ENCODE assay signal across 23 cellular contexts in the genomic region with DNA sequence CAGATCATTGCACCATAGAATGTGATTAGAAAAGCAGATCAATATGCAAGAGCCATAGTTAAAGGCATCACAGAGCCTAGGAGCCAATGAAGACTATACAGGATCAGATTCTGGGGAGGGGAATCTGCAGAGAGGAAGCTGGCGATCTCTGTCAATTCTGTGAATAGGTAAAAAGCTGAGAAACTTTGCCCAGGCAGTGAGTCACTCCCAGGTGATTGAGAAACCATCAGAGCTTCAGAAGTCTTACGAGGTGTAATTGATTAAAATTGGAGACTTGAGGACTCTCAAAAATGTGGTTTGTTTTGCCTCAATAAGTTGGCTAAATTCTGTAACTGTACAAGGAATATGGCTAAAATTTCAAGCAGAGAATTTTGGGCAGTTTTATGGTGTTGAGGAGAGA. TPM values are rescaled to one million over a fixed set of nuclear protein-coding genes. Genes with fewer than 3 reads are reported as not detected.
"Had no signal": no experiment of that assay in that cellular context is flagged by ENCODE, and none has a peak within 500 bp of the region (broad histone marks: within the 10 kb centered on the region; RNA-seq: fewer than 3 reads in every experiment).

No MANE protein-coding gene starts in this region.

- H3K27ac Mint-ChIP-seq: memory B cell; natural killer cell; stimulated activated naive B cell treated with anti-CD40 and anti-IgM and Interleukin-4, amounts not matched to agents 10 μg/mL and 1 μg/mL and 100 μg/mL, for 72 hours; stimulated activated naive CD8-positive, alpha-beta T cell treated with anti-CD3 and anti-CD28 coated beads, Interleukin-15, Interleukin-2, amounts not matched to agents 100 ng/mL and 50 ng/mL, for 24 hours had no signal

- H3K4me1 ChIP-seq: heart right ventricle, pancreas, right lobe of liver had no signal

- H3K36me3 ChIP-seq: heart right ventricle, neutrophil, pancreas, right lobe of liver, thoracic aorta, tibial nerve, upper lobe of left lung had no signal

- H3K27me3 ChIP-seq: heart right ventricle, pancreas, right lobe of liver, tibial nerve, upper lobe of left lung had no signal

- ATAC-seq: esophagus mucosa; heart right ventricle; natural killer cell; pancreas; right lobe of liver; stimulated activated naive B cell treated with anti-CD40 and anti-IgM and Interleukin-4, amounts not matched to agents 10 μg/mL and 1 μg/mL and 100 μg/mL, for 72 hours had no signal

- H3K27ac ChIP-seq: epithelial cell of prostate, heart right ventricle, neutrophil, pancreas, right lobe of liver, thoracic aorta, tibial nerve, upper lobe of left lung had no signal

- H3K4me1 Mint-ChIP-seq: memory B cell; natural killer cell; stimulated activated naive B cell treated with anti-CD40 and anti-IgM and Interleukin-4, amounts not matched to agents 10 μg/mL and 1 μg/mL and 100 μg/mL, for 72 hours had no signal

- H3K4me3 ChIP-seq: heart right ventricle, lung, pancreas, right lobe of liver, thoracic aorta, tibial nerve, upper lobe of left lung had no signal

- DNase-seq: cortex of kidney; effector CD4-positive, alpha-beta T cell; foreskin melanocyte; glutamatergic neuron; heart right ventricle; hypothalamus; natural killer cell; pancreas; right lobe of liver; small intestine; stimulated activated CD4-positive, alpha-beta T cell treated with anti-CD3 and anti-CD28 coated beads, Interleukin-15, amount 100 ng/mL, for 24 hours; stimulated activated CD4-positive, alpha-beta T cell treated with anti-CD3 and anti-CD28 coated beads, Interleukin-2, amount 100 ng/mL, for 48 hours; stimulated activated naive B cell treated with anti-CD40 and anti-IgM and Interleukin-4, amounts not matched to agents 10 μg/mL and 1 μg/mL and 100 μg/mL, for 72 hours; upper lobe of left lung had no signal

- H3K4me3 Mint-ChIP-seq: memory B cell; natural killer cell; stimulated activated naive B cell treated with anti-CD40 and anti-IgM and Interleukin-4, amounts not matched to agents 10 μg/mL and 1 μg/mL and 100 μg/mL, for 72 hours; stimulated activated naive CD8-positive, alpha-beta T cell treated with anti-CD3 and anti-CD28 coated beads, Interleukin-15, Interleukin-2, amounts not matched to agents 100 ng/mL and 50 ng/mL, for 24 hours had no signal

- H3K9me3 ChIP-seq: pancreas, right lobe of liver had no signal

- H3K27me3 Mint-ChIP-seq: stimulated activated naive CD8-positive, alpha-beta T cell treated with anti-CD3 and anti-CD28 coated beads, Interleukin-15, Interleukin-2, amounts not matched to agents 100 ng/mL and 50 ng/mL, for 24 hours had no signal

RNA-seq across cellular contexts. Expression of a gene that starts 41.7 kb away (rescaled TPM):
- total RNA-seq: mononuclear cell, natural killer cell had no signal
